ENCODE assay signal across 25 cellular contexts in genomic region chr11:1629326-1630185, GRCh38. TPM values are rescaled to one million over a fixed set of nuclear protein-coding genes. Genes with fewer than 3 reads are reported as not detected.
"Had no signal": no experiment of that assay in that cellular context is flagged by ENCODE, and none has a peak within 500 bp of the region (broad histone marks: within the 10 kb centered on the region; RNA-seq: fewer than 3 reads in every experiment).

Gene KRTAP5-5, plus strand, starts transcription at chr11:1629775. Its CDS starts 66 bp downstream, at chr11:1629841.

- H3K9me3 ChIP-seq: ascending aorta, lower lobe of right lung, psoas muscle, stomach had no signal

- H3K4me2 ChIP-seq: hepatocyte, smooth muscle cell had no signal

- H3K27me3 ChIP-seq: ascending aorta had no signal

- H3K27ac ChIP-seq: ascending aorta, coronary artery, foreskin keratinocyte, hepatocyte, lower lobe of right lung, psoas muscle, stomach, WERI-Rb-1 had no signal

- H3K36me3 ChIP-seq: ascending aorta, lower lobe of right lung, stomach, WERI-Rb-1 had no signal

- H3K4me3 ChIP-seq: ascending aorta, coronary artery, hepatocyte, lower lobe of right lung, psoas muscle, smooth muscle cell, stomach had no signal

- H3K27ac Mint-ChIP-seq: activated naive CD4-positive, alpha-beta T cell treated with anti-CD3 and anti-CD28 coated beads, Interleukin-2, amount 50 U/mL, for 24 hours; activated T-cell treated with anti-CD3 and anti-CD28 coated beads, Interleukin-2, amount 50 U/mL, for 72 hours; nephron progenitor cell; stimulated activated effector memory CD8-positive, alpha-beta T cell treated with anti-CD3 and anti-CD28 coated beads, Interleukin-12 subunit alpha, Interleukin-12 subunit beta, amount 100 ng/mL, for 72 hours; type B pancreatic cell had no signal

- H2AFZ ChIP-seq: hepatocyte had no signal

- DNase-seq: foreskin keratinocyte had no signal

- H3K4me3 Mint-ChIP-seq: activated naive CD4-positive, alpha-beta T cell treated with anti-CD3 and anti-CD28 coated beads, Interleukin-2, amount 50 U/mL, for 24 hours; activated T-cell treated with anti-CD3 and anti-CD28 coated beads, Interleukin-2, amount 50 U/mL, for 72 hours; central memory CD8-positive, alpha-beta T cell; nephron progenitor cell; stimulated activated effector memory CD8-positive, alpha-beta T cell treated with anti-CD3 and anti-CD28 coated beads, Interleukin-12 subunit alpha, Interleukin-12 subunit beta, amount 100 ng/mL, for 72 hours; type B pancreatic cell had no signal

- FAIRE-seq: islet of Langerhans had no signal

- H3K4me1 ChIP-seq: ascending aorta, foreskin keratinocyte, psoas muscle had no signal

- H3K9me3 Mint-ChIP-seq: activated naive CD4-positive, alpha-beta T cell treated with anti-CD3 and anti-CD28 coated beads, Interleukin-2, amount 50 U/mL, for 24 hours; activated T-cell treated with anti-CD3 and anti-CD28 coated beads, Interleukin-2, amount 50 U/mL, for 72 hours; central memory CD8-positive, alpha-beta T cell; nephron progenitor cell; stimulated activated effector memory CD8-positive, alpha-beta T cell treated with anti-CD3 and anti-CD28 coated beads, Interleukin-12 subunit alpha, Interleukin-12 subunit beta, amount 100 ng/mL, for 72 hours; type B pancreatic cell had no signal

- H3K36me3 Mint-ChIP-seq: activated naive CD4-positive, alpha-beta T cell treated with anti-CD3 and anti-CD28 coated beads, Interleukin-2, amount 50 U/mL, for 24 hours; stimulated activated effector memory CD8-positive, alpha-beta T cell treated with anti-CD3 and anti-CD28 coated beads, Interleukin-12 subunit alpha, Interleukin-12 subunit beta, amount 100 ng/mL, for 72 hours; type B pancreatic cell had no signal

- H3K79me2 ChIP-seq: hepatocyte had no signal

RNA-seq across cellular contexts. Expression of gene KRTAP5-5, which starts in this region (rescaled TPM):
- total RNA-seq: activated CD8-positive, alpha-beta memory T cell treated with anti-CD3 and anti-CD28 coated beads for 36 hours; activated T-cell treated with anti-CD3 and anti-CD28 coated beads, Interleukin-2, amount 50 U/mL, for 72 hours; ascending aorta; epithelial cell of proximal tubule; fibroblast of lung; foreskin keratinocyte; hepatocyte; lower lobe of right lung; myocyte; osteoblast; psoas muscle; right cardiac atrium; smooth muscle cell; stomach; T-helper 2 cell treated with Interferon-gamma antibody and Interleukin-4, amounts not matched to agents 100 ng/mL and 5 ng/mL, for 36 hours; temporal lobe had no signal
- polyA plus RNA-seq: adipose tissue, fibroblast of lung, foreskin keratinocyte, psoas muscle, right cardiac atrium, smooth muscle cell, stomach had no signal
